1 cellular context compared by ENCODE assay signal in the genomic region with DNA sequence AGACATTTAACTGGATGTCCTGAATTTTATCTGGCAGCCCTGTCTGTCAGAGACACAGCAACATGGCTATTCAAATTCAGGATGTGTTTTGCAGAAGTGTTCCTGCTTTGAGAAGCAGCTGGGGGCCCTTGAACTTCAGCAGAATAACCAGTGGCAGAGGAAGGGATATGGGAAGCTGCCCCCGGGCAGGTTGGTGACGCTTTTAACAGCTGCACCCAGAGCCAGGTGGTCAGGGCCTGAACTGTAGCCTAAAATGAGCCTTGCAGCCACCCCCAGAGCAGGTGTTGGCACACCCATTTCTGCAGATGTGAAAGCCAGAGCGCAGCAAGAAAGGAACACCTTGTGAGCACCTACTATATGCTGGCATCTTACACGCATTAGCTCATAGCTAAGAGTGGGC.
TF ChIP-seq lines count a peak whose summit lies in the region.

No MANE protein-coding gene starts in this region.

TF ChIP-seq in WTC11, 78 proteins besides CTCF, POLR2A, EP300 and RAD21 (continued from another document):
- TF ChIP-seq, protein P1, sequence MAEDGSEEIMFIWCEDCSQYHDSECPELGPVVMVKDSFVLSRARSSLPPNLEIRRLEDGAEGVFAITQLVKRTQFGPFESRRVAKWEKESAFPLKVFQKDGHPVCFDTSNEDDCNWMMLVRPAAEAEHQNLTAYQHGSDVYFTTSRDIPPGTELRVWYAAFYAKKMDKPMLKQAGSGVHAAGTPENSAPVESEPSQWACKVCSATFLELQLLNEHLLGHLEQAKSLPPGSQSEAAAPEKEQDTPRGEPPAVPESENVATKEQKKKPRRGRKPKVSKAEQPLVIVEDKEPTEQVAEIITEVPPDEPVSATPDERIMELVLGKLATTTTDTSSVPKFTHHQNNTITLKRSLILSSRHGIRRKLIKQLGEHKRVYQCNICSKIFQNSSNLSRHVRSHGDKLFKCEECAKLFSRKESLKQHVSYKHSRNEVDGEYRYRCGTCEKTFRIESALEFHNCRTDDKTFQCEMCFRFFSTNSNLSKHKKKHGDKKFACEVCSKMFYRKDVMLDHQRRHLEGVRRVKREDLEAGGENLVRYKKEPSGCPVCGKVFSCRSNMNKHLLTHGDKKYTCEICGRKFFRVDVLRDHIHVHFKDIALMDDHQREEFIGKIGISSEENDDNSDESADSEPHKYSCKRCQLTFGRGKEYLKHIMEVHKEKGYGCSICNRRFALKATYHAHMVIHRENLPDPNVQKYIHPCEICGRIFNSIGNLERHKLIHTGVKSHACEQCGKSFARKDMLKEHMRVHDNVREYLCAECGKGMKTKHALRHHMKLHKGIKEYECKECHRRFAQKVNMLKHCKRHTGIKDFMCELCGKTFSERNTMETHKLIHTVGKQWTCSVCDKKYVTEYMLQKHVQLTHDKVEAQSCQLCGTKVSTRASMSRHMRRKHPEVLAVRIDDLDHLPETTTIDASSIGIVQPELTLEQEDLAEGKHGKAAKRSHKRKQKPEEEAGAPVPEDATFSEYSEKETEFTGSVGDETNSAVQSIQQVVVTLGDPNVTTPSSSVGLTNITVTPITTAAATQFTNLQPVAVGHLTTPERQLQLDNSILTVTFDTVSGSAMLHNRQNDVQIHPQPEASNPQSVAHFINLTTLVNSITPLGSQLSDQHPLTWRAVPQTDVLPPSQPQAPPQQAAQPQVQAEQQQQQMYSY (CRISPR knock-in tag; IDR thresholded peaks at IDR 0.05) = no peak
- TF ChIP-seq IRF2 (CRISPR knock-in tag; IDR thresholded peaks at IDR 0.05; ENCODE audit: borderline replicate concordance, low read depth) (no peak), ZNF138 (CRISPR knock-in tag; conservative IDR thresholded peaks at IDR 0.05) (no peak), ATF1 (CRISPR knock-in tag; IDR thresholded peaks at IDR 0.05) (no peak), HMGXB4 (CRISPR knock-in tag; IDR thresholded peaks at IDR 0.05) (no peak), ATF6 (CRISPR knock-in tag; IDR thresholded peaks at IDR 0.05) (no peak), CBFB (CRISPR knock-in tag; IDR thresholded peaks at IDR 0.05; ENCODE audit: low read depth) (no peak), ESRRA (CRISPR knock-in tag; IDR thresholded peaks at IDR 0.05; ENCODE audit: borderline replicate concordance) (no peak), JAZF1 (CRISPR knock-in tag; IDR thresholded peaks at IDR 0.05) (no peak), ZNF281 (CRISPR knock-in tag; IDR thresholded peaks at IDR 0.05) (no peak), GTF2I (CRISPR knock-in tag; conservative IDR thresholded peaks at IDR 0.05) (no peak)
TF ChIP-seq in WTC11: peak in this region for 0.
